9 cellular contexts compared by ENCODE assay signal in the genomic region with DNA sequence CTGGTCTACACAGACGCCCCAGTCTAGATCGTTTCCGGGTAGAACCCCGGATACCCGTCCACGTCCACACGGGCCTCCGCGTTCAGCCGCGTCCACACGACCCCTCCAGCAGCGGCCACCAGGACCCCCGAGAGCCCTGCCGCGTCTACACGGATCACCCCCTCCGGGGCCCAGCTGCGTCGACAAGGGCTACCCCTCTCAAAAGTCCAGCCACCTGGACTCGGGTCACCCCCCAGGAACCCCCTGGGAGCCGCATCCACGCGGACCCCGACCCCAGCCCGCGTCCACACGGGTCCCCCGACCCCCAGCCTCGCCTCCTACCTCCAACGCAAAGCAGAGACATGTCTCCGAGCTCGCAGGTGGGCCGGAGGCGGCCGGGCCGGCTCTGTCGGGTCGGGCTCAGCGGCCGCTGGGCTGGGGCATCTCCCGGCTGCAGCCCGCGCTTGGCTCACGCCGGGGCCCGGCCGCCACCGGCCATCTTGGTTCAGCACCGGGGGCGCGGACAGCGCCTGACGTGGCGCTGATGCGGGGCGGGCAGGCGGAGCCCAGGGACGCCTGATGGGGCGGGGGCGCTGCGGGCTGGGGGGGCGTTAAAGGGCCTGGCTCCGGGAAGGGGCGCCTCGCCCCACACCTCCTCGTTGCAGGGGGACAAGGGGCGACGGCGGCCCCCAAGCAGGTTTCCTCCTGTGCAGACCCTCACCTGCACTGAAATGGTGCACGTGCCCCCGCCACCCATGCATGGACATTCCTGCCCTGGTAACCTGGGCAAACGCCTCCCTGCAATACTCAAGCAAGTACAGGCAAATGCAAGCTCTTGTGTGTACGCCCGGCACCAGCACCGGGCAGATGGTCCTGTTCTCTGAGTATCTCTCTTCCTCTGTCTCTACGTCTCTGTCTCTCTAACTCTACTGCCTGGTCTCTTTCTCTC. TPM values are rescaled to one million over a fixed set of nuclear protein-coding genes. Genes with fewer than 3 reads are reported as not detected.
DNase-seq lines count a peak whose midpoint lies in the region; ATAC-seq lines count a peak whose summit lies in the region.
"Had no signal": no experiment of that assay in that cellular context is flagged by ENCODE, and none has a peak within 500 bp of the region (broad histone marks: within the 10 kb centered on the region; RNA-seq: fewer than 3 reads in every experiment).

UNC13A (minus strand) TSS at position 498 of the 928 bp plus-strand sequence; CDS start at position 343, 155 bp downstream.

- POLR2A ChIA-PET in naive thymus-derived CD4-positive, alpha-beta T cell (lab: Charles Lee): no interaction called here

- no peak within 1 kb of the TSS for H3K4me3 ChIP-seq in naive thymus-derived CD4-positive, alpha-beta T cell (ENCODE audit: low read length)

- H3K4me1 Mint-ChIP-seq in effector memory CD8-positive, alpha-beta T cell (ENCODE audit: low read depth in 2 of 2): peaks cover 8 to 10% of the 10 kb centered on the region in 2 donors
- peaks cover 5 to 15% (median 12%) of the 10 kb centered on the region in 7 donors for H3K4me1 Mint-ChIP-seq in naive thymus-derived CD4-positive, alpha-beta T cell

- H3K9ac ChIP-seq in ES-I3 (ENCODE audit: low read depth, low read length): peak within 1 kb of the TSS; percentile 86

- intact Hi-C loops in naive thymus-derived CD4-positive, alpha-beta T cell (cut with micrococcal nuclease): loop anchor here in 1 of 2 donors (1.0 kb wide), 1 partner anchor 31 kb away; the partner anchor contains the start of gene MAP1S

- peaks cover 70 to 85% of the 10 kb centered on the region in 2 donors for H3K27me3 Mint-ChIP-seq in effector memory CD8-positive, alpha-beta T cell
- peaks cover 62 to 72% (median 65%) of the 10 kb centered on the region in 5 donors for H3K27me3 Mint-ChIP-seq in naive thymus-derived CD4-positive, alpha-beta T cell

- ATAC-seq in effector memory CD8-positive, alpha-beta T cell (replicated peaks): peak; percentile 85
- peak; percentile 91 for ATAC-seq in naive thymus-derived CD4-positive, alpha-beta T cell
- ATAC-seq in HG03135 (IDR thresholded peaks at IDR 0.05; ENCODE audit: unreplicated experiment): no peak

- no peaks in the 10 kb centered on the region for H3K36me3 Mint-ChIP-seq in effector memory CD8-positive, alpha-beta T cell (ENCODE audit: insufficient read depth)
- peaks cover 0 to 5% (median 4%) of the 10 kb centered on the region in 5 donors for H3K36me3 Mint-ChIP-seq in naive thymus-derived CD4-positive, alpha-beta T cell

- H3K4me1 ChIP-seq in ES-I3 (ENCODE audit: insufficient read depth, low read length): peaks cover 7% of the 10 kb centered on the region; the same call in 1 of the 2 replicates
- peaks cover 0 to 3% of the 10 kb centered on the region in 2 donors for H3K4me1 ChIP-seq in naive thymus-derived CD4-positive, alpha-beta T cell (ENCODE audit: control insufficient read depth in 2 of 2, insufficient read depth in 2 of 2, low read length in 2 of 2)

- H3K27ac Mint-ChIP-seq in effector memory CD8-positive, alpha-beta T cell: no peak within 1 kb of the TSS
- peak within 1 kb of the TSS in 3 of 9 donors; percentile 3 to 14 (median 12) for H3K27ac Mint-ChIP-seq in naive thymus-derived CD4-positive, alpha-beta T cell

- H3K9me3 Mint-ChIP-seq in effector memory CD8-positive, alpha-beta T cell: peaks cover 0 to 2% of the 10 kb centered on the region in 2 donors
- peaks cover 0 to 14% (median 4%) of the 10 kb centered on the region in 11 donors for H3K9me3 Mint-ChIP-seq in naive thymus-derived CD4-positive, alpha-beta T cell

- H3K4me3 Mint-ChIP-seq in effector memory CD8-positive, alpha-beta T cell: peak within 1 kb of the TSS; percentile 13 to 42
- peak within 1 kb of the TSS; percentile 26 to 77 (median 66) for H3K4me3 Mint-ChIP-seq in naive thymus-derived CD4-positive, alpha-beta T cell

- H3K36me3 ChIP-seq in ES-I3 (ENCODE audit: insufficient read depth, low read length): no peaks in the 10 kb centered on the region
- no peaks in the 10 kb centered on the region for H3K36me3 ChIP-seq in naive thymus-derived CD4-positive, alpha-beta T cell (ENCODE audit: control insufficient read depth in 2 of 3, insufficient read depth in 3 of 3, low read length in 3 of 3)

- no peaks in the 10 kb centered on the region for H3K9me3 ChIP-seq in ES-I3 (ENCODE audit: control insufficient read depth, insufficient read depth, low read length)
- H3K9me3 ChIP-seq in naive thymus-derived CD4-positive, alpha-beta T cell (ENCODE audit: control insufficient read depth in 2 of 3, low read length in 3 of 3): no peaks in the 10 kb centered on the region

- peak; percentile 21 to 44 for DNase-seq in NCI-H1930 (lab: John Stamatoyannopoulos, UW)
- peak; percentile 78 for DNase-seq in activated CD8-positive, alpha-beta memory T cell treated with anti-CD3 and anti-CD28 coated beads for 24 hours
- DNase-seq in effector memory CD8-positive, alpha-beta T cell: peak; percentile 36 to 47 (median 39)
- peak; percentile 16 to 74 (median 48) for DNase-seq in naive thymus-derived CD4-positive, alpha-beta T cell
- DNase-seq in foreskin melanocyte: no peak
- DNase-seq in kidney glomerular epithelial cell (lab: John Stamatoyannopoulos, UW): no peak

- peaks cover 0 to 18% of the 10 kb centered on the region in 2 donors for H3K27me3 ChIP-seq in naive thymus-derived CD4-positive, alpha-beta T cell (ENCODE audit: control insufficient read depth in 2 of 2, insufficient read depth in 2 of 2, low read length in 2 of 2)

- H3K27ac ChIP-seq in naive thymus-derived CD4-positive, alpha-beta T cell (ENCODE audit: low read depth, low read length): no peak within 1 kb of the TSS

- CTCF ChIA-PET in naive thymus-derived CD4-positive, alpha-beta T cell (lab: Charles Lee): interaction anchor here (0.8 kb wide), 1 partner anchor 185 kb away, joined by 7 read pairs; no protein-coding TSS in a partner anchor

RNA-seq across cellular contexts. Expression of gene UNC13A, which starts in this region (rescaled TPM):
- under 1 TPM in 4 of 5 experiments, not detected in 1; 0.03 to 0.30 (median 0.11) TPM for total RNA-seq in naive thymus-derived CD4-positive, alpha-beta T cell
- under 1 TPM; 0.02 to 0.04 TPM for polyA plus RNA-seq in naive thymus-derived CD4-positive, alpha-beta T cell
- total RNA-seq: LHCN-M2 had no signal

Comparison
In these comparisons a context has a peak if more than half of its experiments do, and no peak if none do; other contexts are left out.
1. Peak in DNase-seq and ATAC-seq in naive thymus-derived CD4-positive, alpha-beta T cell; RNA of the gene not detected or under 1 TPM.
2. DNase-seq: peak in NCI-H1930 (2 of 2), activated CD8-positive, alpha-beta memory T cell treated with anti-CD3 and anti-CD28 coated beads for 24 hours (single experiment) and effector memory CD8-positive, alpha-beta T cell (3 of 3); none in foreskin melanocyte (single experiment) and kidney glomerular epithelial cell (single experiment).